In the genomic region with DNA sequence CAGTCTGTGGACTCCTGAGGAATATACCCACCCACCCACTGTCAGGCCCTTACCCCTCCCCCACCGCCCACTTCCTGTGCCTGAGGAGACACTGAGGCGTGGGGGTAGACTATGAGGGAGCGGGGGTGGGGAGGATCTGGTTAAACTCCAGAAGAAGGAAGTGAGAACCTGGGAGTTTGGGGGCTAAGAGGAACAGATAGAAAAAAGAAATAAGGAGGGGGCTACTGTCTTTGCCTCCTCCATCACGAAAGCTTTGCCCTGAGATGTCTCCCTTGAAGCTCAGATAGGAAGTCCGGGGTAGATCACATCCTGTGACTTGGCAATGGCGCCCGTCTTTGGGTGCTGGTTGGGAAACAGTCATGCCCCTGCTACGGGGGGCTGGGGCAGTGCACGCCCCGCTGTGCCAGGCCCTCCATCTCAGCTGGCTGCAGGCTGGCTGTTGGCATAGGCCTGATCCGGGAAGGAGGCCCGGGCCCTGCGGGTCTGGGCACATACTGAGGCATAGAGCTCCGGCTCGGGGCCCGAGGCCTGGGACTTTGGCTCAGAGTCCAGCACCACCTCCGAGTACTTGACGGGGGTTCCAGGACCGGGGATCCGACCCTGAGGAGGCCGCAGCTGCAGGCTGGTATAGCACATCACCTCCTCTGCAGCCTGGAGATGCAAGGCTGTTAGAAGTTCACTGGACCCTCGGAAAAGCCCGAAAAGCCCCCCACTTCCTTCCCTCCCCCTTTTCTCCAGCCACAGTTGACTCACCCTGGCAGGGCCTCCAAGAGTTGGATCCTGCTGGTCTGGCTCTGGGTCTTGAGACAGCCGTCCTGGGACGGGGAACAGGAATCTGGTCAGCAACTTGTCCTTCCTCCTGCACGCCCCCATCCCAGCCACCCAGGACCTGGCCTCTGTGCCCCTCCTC, we compare ENCODE assay signal across 9 cellular contexts. TPM values are rescaled to one million over a fixed set of nuclear protein-coding genes. Genes with fewer than 3 reads are reported as not detected.
DNase-seq lines count a peak whose midpoint lies in the region; ATAC-seq, FAIRE-seq and TF ChIP-seq lines count a peak whose summit lies in the region.
"Had no signal": no experiment of that assay in that cellular context is flagged by ENCODE, and none has a peak within 500 bp of the region (broad histone marks: within the 10 kb centered on the region; RNA-seq: fewer than 3 reads in every experiment).

No MANE protein-coding gene starts in this region.

- POLR2A ChIA-PET in activated CD8-positive, alpha-beta T cell treated with anti-CD3 and anti-CD28 coated beads, Interleukin-2, amount 10 ng/mL, durations not matched to agents 7 days and 5 days (lab: Charles Lee): interaction anchor here (0.6 to 8.4 kb wide), 15 partner anchors 8 to 854 kb away, joined by 3 to 122 read pairs (median 6); partner anchors contain the start of genes ARHGEF39, CCDC107, CD72 and CREB3

- H3K27me3 Mint-ChIP-seq in activated CD8-positive, alpha-beta T cell treated with anti-CD3 and anti-CD28 coated beads, Interleukin-2, amount 10 ng/mL, durations not matched to agents 7 days and 5 days (ENCODE audit: low read depth): no peaks in the 10 kb centered on the region

- peak; percentile 8 for ATAC-seq in activated CD8-positive, alpha-beta T cell treated with anti-CD3 and anti-CD28 coated beads, Interleukin-2, amount 10 ng/mL, durations not matched to agents 7 days and 5 days
- ATAC-seq in HG03457 (IDR thresholded peaks at IDR 0.05; ENCODE audit: unreplicated experiment): no peak
- ATAC-seq: HCT116 had no signal

- peaks cover 37% of the 10 kb centered on the region for H3K36me3 Mint-ChIP-seq in activated CD8-positive, alpha-beta T cell treated with anti-CD3 and anti-CD28 coated beads, Interleukin-2, amount 10 ng/mL, durations not matched to agents 7 days and 5 days (ENCODE audit: low read depth)

- H3K4me2 ChIP-seq in Loucy (ENCODE audit: low read depth, low read length, poor library complexity, severe bottlenecking) (peak overlapping the region; percentile 98), keratinocyte (ENCODE audit: control insufficient read depth, extremely low read depth, insufficient read depth, low read depth, low read length) (no peak overlapping the region)

- H3K27me3 ChIP-seq in Loucy (ENCODE audit: insufficient read depth, low read length, poor library complexity, severe bottlenecking) (no peaks in the 10 kb centered on the region), keratinocyte (ENCODE audit: control insufficient read depth, extremely low read depth, insufficient read depth, low read length) (no peaks in the 10 kb centered on the region), thymus (ENCODE audit: control insufficient read depth, insufficient read depth) (no peaks in the 10 kb centered on the region), thyroid gland (no peaks in the 10 kb centered on the region)

- H3K9ac ChIP-seq in Loucy (ENCODE audit: low read depth, low read length, poor library complexity, severe bottlenecking) (peak overlapping the region; percentile 85), keratinocyte (ENCODE audit: control insufficient read depth, extremely low read depth, insufficient read depth, low read length) (no peak overlapping the region)

- dilution Hi-C loops in keratinocyte (cut with MboI; ENCODE audit: extremely low pct_ligation_motif_present, low sequenced_read_pairs): no loop called here

- H4K20me1 ChIP-seq in Loucy (ENCODE audit: insufficient read depth, low read length, poor library complexity, severe bottlenecking) (peaks cover 6% of the 10 kb centered on the region), keratinocyte (ENCODE audit: control insufficient read depth, extremely low read depth, insufficient read depth, low read length) (no peaks in the 10 kb centered on the region)

- no peaks in the 10 kb centered on the region for H3K9me1 ChIP-seq in keratinocyte (ENCODE audit: control insufficient read depth, extremely low read depth, insufficient read depth, low read length)

- H3K9me2 ChIP-seq in Loucy (replicated peaks; ENCODE audit: low read depth, low read length): no peaks in the 10 kb centered on the region

- no peaks in the 10 kb centered on the region for H3K9me3 ChIP-seq in Loucy (ENCODE audit: insufficient read depth, low read depth, low read length)
- no peaks in the 10 kb centered on the region for H3K9me3 ChIP-seq in keratinocyte (ENCODE audit: control insufficient read depth, low read depth, low read length)
- no peaks in the 10 kb centered on the region for H3K9me3 ChIP-seq in thymus (ENCODE audit: control insufficient read depth)
- H3K9me3 ChIP-seq in thyroid gland: no peaks in the 10 kb centered on the region

- DNase-seq in activated CD8-positive, alpha-beta T cell treated with anti-CD3 and anti-CD28 coated beads, Interleukin-2, amount 10 ng/mL, durations not matched to agents 7 days and 5 days: peak; percentile 72
- DNase-seq in keratinocyte (ENCODE audit: low read depth, low spot score) (no peak), thyroid gland (no peak), DMS53 (lab: John Stamatoyannopoulos, UW) (no peak)

- no peak overlapping the region for H3K27ac ChIP-seq in keratinocyte (ENCODE audit: control insufficient read depth, insufficient read depth, low read length)
- H3K27ac ChIP-seq in thymus (ENCODE audit: low read depth): peak overlapping the region; percentile 98
- peak overlapping the region in 1 of 3 donors; percentile 17 for H3K27ac ChIP-seq in thyroid gland

- CTCF ChIA-PET in activated CD8-positive, alpha-beta T cell treated with anti-CD3 and anti-CD28 coated beads, Interleukin-2, amount 10 ng/mL, durations not matched to agents 7 days and 5 days (lab: Charles Lee): interaction anchor here (0.9 to 12.4 kb wide), 9 partner anchors 10 to 107 kb away, joined by 3 to 272 read pairs (median 15); partner anchors contain the start of genes ARHGEF39, CCDC107, CD72 and GBA2

- peak overlapping the region; percentile 96 for H3K27ac Mint-ChIP-seq in activated CD8-positive, alpha-beta T cell treated with anti-CD3 and anti-CD28 coated beads, Interleukin-2, amount 10 ng/mL, durations not matched to agents 7 days and 5 days

- H3K4me1 ChIP-seq in Loucy (ENCODE audit: insufficient read depth, low read length, poor library complexity, severe bottlenecking) (peaks cover 47% of the 10 kb centered on the region), keratinocyte (ENCODE audit: control insufficient read depth, extremely low read depth, insufficient read depth, low read length) (peaks cover 21% of the 10 kb centered on the region), thymus (ENCODE audit: control insufficient read depth, insufficient read depth, low read length) (peaks cover 47% of the 10 kb centered on the region), thyroid gland (peaks cover 5 to 13% of the 10 kb centered on the region in 2 donors)

- WGBS in thymus: 65% methylated on average over 26 of the region's 26 CpGs
- WGBS in thyroid gland, 2 donors: 81 to 82% methylated on average over 20 to 26 of the region's 26 CpGs

- TF ChIP-seq CTCF in Loucy (conservative IDR thresholded peaks at IDR 0.05; ENCODE audit: low read length) (no peak), keratinocyte (optimal IDR thresholded peaks at IDR 0.05 in 1 of 3, IDR thresholded peaks at IDR 0.05 in 1 of 3, conservative IDR thresholded peaks at IDR 0.05 in 1 of 3; ENCODE audit: extremely low read depth in 1 of 3, insufficient read depth in 2 of 3, low read length in 3 of 3) (no peak), thyroid gland (IDR thresholded peaks at IDR 0.05) (no peak)

- H3K36me3 ChIP-seq in Loucy (ENCODE audit: insufficient read depth, low read length) (no peaks in the 10 kb centered on the region), keratinocyte (ENCODE audit: control insufficient read depth in 2 of 2, extremely low read depth in 1 of 2, insufficient read depth in 2 of 2, low read length in 2 of 2) (no peaks in the 10 kb centered on the region), thymus (ENCODE audit: control insufficient read depth, insufficient read depth) (no peaks in the 10 kb centered on the region), thyroid gland (no peaks in the 10 kb centered on the region)

- peaks cover 8% of the 10 kb centered on the region; the same call in 1 of the 2 replicates for H3F3A ChIP-seq in Loucy (ENCODE audit: low read depth)

- intact Hi-C loops in thyroid gland (cut with DNase I): loop anchor here (5.0 to 10.0 kb wide), 4 partner anchors 42 to 235 kb away; partner anchors contain the start of gene TESK1

- H3K4me1 Mint-ChIP-seq in activated CD8-positive, alpha-beta T cell treated with anti-CD3 and anti-CD28 coated beads, Interleukin-2, amount 10 ng/mL, durations not matched to agents 7 days and 5 days (ENCODE audit: low read depth): peaks cover 55% of the 10 kb centered on the region

- no peak for TF ChIP-seq POLR2A in thyroid gland (IDR thresholded peaks at IDR 0.05)

- peak overlapping the region; percentile 80 for H3K4me3 ChIP-seq in Loucy (ENCODE audit: low read length, poor library complexity, severe bottlenecking)
- H3K4me3 ChIP-seq in keratinocyte (ENCODE audit: control insufficient read depth in 2 of 3, extremely low read depth in 1 of 3, insufficient read depth in 2 of 3, low read depth in 1 of 3, low read length in 3 of 3): no peak overlapping the region
- peak overlapping the region; percentile 65 for H3K4me3 ChIP-seq in thymus (ENCODE audit: low read length)
- H3K4me3 ChIP-seq in thyroid gland (replicated peaks in 1 of 3): no peak overlapping the region

- no peaks in the 10 kb centered on the region for H3K9me3 Mint-ChIP-seq in activated CD8-positive, alpha-beta T cell treated with anti-CD3 and anti-CD28 coated beads, Interleukin-2, amount 10 ng/mL, durations not matched to agents 7 days and 5 days (ENCODE audit: insufficient read depth)

- H2AFZ ChIP-seq in Loucy (ENCODE audit: low read length) (peak overlapping the region; percentile 48), keratinocyte (ENCODE audit: control insufficient read depth, low read length) (peak overlapping the region; percentile 42)

- peak overlapping the region; percentile 97 for H3K4me3 Mint-ChIP-seq in activated CD8-positive, alpha-beta T cell treated with anti-CD3 and anti-CD28 coated beads, Interleukin-2, amount 10 ng/mL, durations not matched to agents 7 days and 5 days

- no peak for FAIRE-seq in keratinocyte (lab: Jason Lieb, UNC)

- H3K79me2 ChIP-seq in Loucy (ENCODE audit: insufficient read depth, low read length) (peaks cover 59% of the 10 kb centered on the region), keratinocyte (ENCODE audit: control insufficient read depth, insufficient read depth, low read length) (no peaks in the 10 kb centered on the region)

RNA-seq across cellular contexts. Expression of gene SIT1, which starts 1.0 kb away (rescaled TPM):
- 100 to 1,000 TPM; 213 to 220 TPM for total RNA-seq in activated CD8-positive, alpha-beta T cell treated with anti-CD3 and anti-CD28 coated beads, Interleukin-2, amount 10 ng/mL, durations not matched to agents 7 days and 5 days
- polyA plus RNA-seq in keratinocyte (not detected in 3 replicates), thymus (42.2 TPM)
- polyA plus RNA-seq in keratinocyte (2011; ENCODE audit: low read depth): not detected
- not detected in 2 replicates for polyA plus RNA-seq in keratinocyte (2011; cell fraction: cytosol; rRNA removed)
- not detected in 2 replicates for polyA plus RNA-seq in keratinocyte (2011; cell fraction: nucleus; rRNA removed)
- not detected in 2 replicates for polyA plus RNA-seq in keratinocyte (2012; ENCODE audit: low replicate concordance)
- polyA minus RNA-seq in keratinocyte: not detected in 3 replicates
- polyA minus RNA-seq in keratinocyte (2011; cell fraction: cytosol; rRNA and poly(A)+ RNA removed): not detected
- not detected in 2 replicates for polyA minus RNA-seq in keratinocyte (2011; cell fraction: nucleus; rRNA and poly(A)+ RNA removed)
- 1 to 10 TPM in 2 of 4 donors, under 1 TPM in 2; 0.63 to 3.8 (median 0.95) TPM for total RNA-seq in thyroid gland
- total RNA-seq: RPMI7951 had no signal

RNA-seq across cellular contexts. Expression of gene RMRP, which starts 8.1 kb away (rescaled TPM):
- total RNA-seq in activated CD8-positive, alpha-beta T cell treated with anti-CD3 and anti-CD28 coated beads, Interleukin-2, amount 10 ng/mL, durations not matched to agents 7 days and 5 days: over 10,000 TPM in 1 of 2 experiments, 1,000 to 10,000 TPM in 1; 7,126 to 12,592 TPM
- polyA plus RNA-seq in keratinocyte: 21.6 to 91.8 TPM (median 40.5 TPM) in 3 replicates
- 29.8 TPM for polyA plus RNA-seq in keratinocyte (2011; ENCODE audit: low read depth)
- polyA plus RNA-seq in keratinocyte (2011; cell fraction: cytosol; rRNA removed): 31.7 and 49.9 TPM in 2 replicates
- 581 and 1,734 TPM in 2 replicates for polyA plus RNA-seq in keratinocyte (2011; cell fraction: nucleus; rRNA removed)
- polyA plus RNA-seq in keratinocyte (2012; ENCODE audit: low replicate concordance): 12.7 and 20.0 TPM in 2 replicates
- polyA minus RNA-seq in keratinocyte: 5,944 to 36,209 TPM (median 23,721 TPM) in 3 replicates
- 15,491 TPM for polyA minus RNA-seq in keratinocyte (2011; cell fraction: cytosol; rRNA and poly(A)+ RNA removed)
- polyA minus RNA-seq in keratinocyte (2011; cell fraction: nucleus; rRNA and poly(A)+ RNA removed): 126,667 and 367,210 TPM in 2 replicates
- polyA plus RNA-seq in thymus: 13.0 TPM
- total RNA-seq in thyroid gland: over 10,000 TPM in 1 of 4 donors, 1,000 to 10,000 TPM in 3; 3,539 to 11,174 (median 6,303) TPM

RNA-seq across cellular contexts. Expression of gene CCDC107, which starts 8.4 kb away (rescaled TPM):
- 10 to 100 TPM; 34.8 to 36.8 TPM for total RNA-seq in activated CD8-positive, alpha-beta T cell treated with anti-CD3 and anti-CD28 coated beads, Interleukin-2, amount 10 ng/mL, durations not matched to agents 7 days and 5 days
- polyA plus RNA-seq in keratinocyte (10.5 to 14.3 TPM (median 14.1 TPM) in 3 replicates), thymus (43.2 TPM)
- polyA plus RNA-seq in keratinocyte (2011; ENCODE audit: low read depth): 7.1 TPM
- polyA plus RNA-seq in keratinocyte (2011; cell fraction: cytosol; rRNA removed): 6.0 and 10.1 TPM in 2 replicates
- 10.8 TPM in 2 replicates for polyA plus RNA-seq in keratinocyte (2011; cell fraction: nucleus; rRNA removed)
- polyA plus RNA-seq in keratinocyte (2012; ENCODE audit: low replicate concordance): 12.5 and 13.3 TPM in 2 replicates
- 2.4 to 7.8 TPM (median 4.0 TPM) in 3 replicates for polyA minus RNA-seq in keratinocyte
- polyA minus RNA-seq in keratinocyte (2011; cell fraction: cytosol; rRNA and poly(A)+ RNA removed): 13.6 TPM
- polyA minus RNA-seq in keratinocyte (2011; cell fraction: nucleus; rRNA and poly(A)+ RNA removed): 3.0 and 3.6 TPM in 2 replicates
- total RNA-seq in thyroid gland: 10 to 100 TPM; 21.0 to 40.9 (median 27.9) TPM

RNA-seq across cellular contexts. Expression of gene ARHGEF39, which starts 15.3 kb away (rescaled TPM):
- total RNA-seq in activated CD8-positive, alpha-beta T cell treated with anti-CD3 and anti-CD28 coated beads, Interleukin-2, amount 10 ng/mL, durations not matched to agents 7 days and 5 days: 10 to 100 TPM; 17.2 to 17.3 TPM
- polyA plus RNA-seq in keratinocyte (0.88 to 3.3 TPM (median 2.4 TPM) in 3 replicates), thymus (1.5 TPM)
- polyA plus RNA-seq in keratinocyte (2011; ENCODE audit: low read depth): not detected
- 0.89 and 1.3 TPM in 2 replicates for polyA plus RNA-seq in keratinocyte (2011; cell fraction: cytosol; rRNA removed)
- polyA plus RNA-seq in keratinocyte (2011; cell fraction: nucleus; rRNA removed): 2.3 TPM in 2 replicates
- polyA plus RNA-seq in keratinocyte (2012; ENCODE audit: low replicate concordance): 0.55 and 2.7 TPM in 2 replicates
- 0.69 to 1.4 TPM (median 1.3 TPM) in 3 replicates for polyA minus RNA-seq in keratinocyte
- 1.2 TPM for polyA minus RNA-seq in keratinocyte (2011; cell fraction: cytosol; rRNA and poly(A)+ RNA removed)
- polyA minus RNA-seq in keratinocyte (2011; cell fraction: nucleus; rRNA and poly(A)+ RNA removed): 0.16 TPM in 1 of 2 replicates, not detected in the other
- total RNA-seq in thyroid gland: under 1 TPM in 3 of 4 donors, not detected in 1; 0.27 to 0.45 (median 0.42) TPM

RNA-seq across cellular contexts. Expression of gene CA9, which starts 24.0 kb away (rescaled TPM):
- total RNA-seq in activated CD8-positive, alpha-beta T cell treated with anti-CD3 and anti-CD28 coated beads, Interleukin-2, amount 10 ng/mL, durations not matched to agents 7 days and 5 days: 1 to 10 TPM in 1 of 2 experiments, under 1 TPM in 1; 0.50 to 1.3 TPM
- polyA plus RNA-seq in keratinocyte: 0.89 to 9.5 TPM (median 7.2 TPM) in 3 replicates
- 0.60 TPM for polyA plus RNA-seq in keratinocyte (2011; ENCODE audit: low read depth)
- 0.56 and 1.1 TPM in 2 replicates for polyA plus RNA-seq in keratinocyte (2011; cell fraction: cytosol; rRNA removed)
- 4.1 and 6.4 TPM in 2 replicates for polyA plus RNA-seq in keratinocyte (2011; cell fraction: nucleus; rRNA removed)
- polyA plus RNA-seq in keratinocyte (2012; ENCODE audit: low replicate concordance): 1.5 TPM in 2 replicates
- 1.9 to 6.5 TPM (median 4.5 TPM) in 3 replicates for polyA minus RNA-seq in keratinocyte
- polyA minus RNA-seq in keratinocyte (2011; cell fraction: cytosol; rRNA and poly(A)+ RNA removed): 1.9 TPM
- polyA minus RNA-seq in keratinocyte (2011; cell fraction: nucleus; rRNA and poly(A)+ RNA removed): 2.2 and 3.7 TPM in 2 replicates
- polyA plus RNA-seq in thymus: 0.50 TPM
- not detected for total RNA-seq in thyroid gland

Comparison
In these comparisons a context has a peak if more than half of its experiments do, and no peak if none do; other contexts are left out.
1. H3K4me3 ChIP-seq: peak in Loucy (single experiment) and thymus (single experiment); none in keratinocyte (0 of 3) and thyroid gland (0 of 3).
2. RNA of gene SIT1, which starts 1.0 kb away (total RNA-seq): 213 to 220 TPM in activated CD8-positive, alpha-beta T cell treated with anti-CD3 and anti-CD28 coated beads, Interleukin-2, amount 10 ng/mL, durations not matched to agents 7 days and 5 days; 0.63 to 3.8 TPM in thyroid gland; every median in the first group is over 10 times any median in the second.